In the genomic region with DNA sequence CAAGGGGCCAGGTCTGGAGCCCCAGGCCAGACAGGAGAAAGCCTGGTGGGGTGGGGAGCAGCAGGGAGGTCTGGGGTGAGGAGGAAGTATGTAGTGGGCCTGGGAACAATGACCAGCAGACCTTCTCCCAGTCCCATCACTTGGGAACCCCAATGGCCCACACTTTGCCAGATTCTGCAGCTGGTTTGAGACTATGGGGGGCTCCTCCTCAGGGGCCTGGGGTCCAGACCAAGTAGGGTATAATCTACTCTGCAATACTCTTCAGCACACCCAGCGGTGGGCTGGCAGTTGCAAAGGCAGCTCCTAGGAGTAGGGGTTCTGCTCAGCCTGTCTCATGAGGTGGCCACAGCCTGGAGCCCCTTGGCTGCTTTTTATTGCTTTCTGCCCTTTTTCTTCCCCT, we compare ENCODE assay signal across 20 cellular contexts. TPM values are rescaled to one million over a fixed set of nuclear protein-coding genes. Genes with fewer than 3 reads are reported as not detected.
DNase-seq lines count a peak whose midpoint lies in the region; FAIRE-seq and TF ChIP-seq lines count a peak whose summit lies in the region.
"Had no signal": no experiment of that assay in that cellular context is flagged by ENCODE, and none has a peak within 500 bp of the region (broad histone marks: within the 10 kb centered on the region; RNA-seq: fewer than 3 reads in every experiment).

No MANE protein-coding gene starts in this region.

- H3K36me3 ChIP-seq in H1 (ENCODE audit: control insufficient read depth in 2 of 4, insufficient read depth in 4 of 4, low read length in 3 of 4) = no peaks in the 10 kb centered on the region
- no peaks in the 10 kb centered on the region for H3K36me3 ChIP-seq in spleen
- H3K36me3 ChIP-seq: BLaER1 treated with 17β-estradiol and CSF1 and Interleukin-3, amounts not matched to agents 10 nM and 100 nM had no signal

- H3K27ac ChIP-seq in H1 (ENCODE audit: low read depth, low read length) = no peak overlapping the region
- H3K27ac ChIP-seq in spleen = no peak overlapping the region
- H3K27ac ChIP-seq: BLaER1 treated with 17β-estradiol and CSF1 and Interleukin-3, amounts not matched to agents 10 nM and 100 nM; GM23248; HL-60 had no signal

- no peaks in the 10 kb centered on the region for H3K79me1 ChIP-seq in H1 (ENCODE audit: low read depth, low read length)

- H3K23ac ChIP-seq in H1 (ENCODE audit: insufficient read length) = no peak overlapping the region

- no peak overlapping the region for H2BK15ac ChIP-seq in H1 (ENCODE audit: low read length)

- no peak overlapping the region for H2AFZ ChIP-seq in H1 (ENCODE audit: low read length)
- H2AFZ ChIP-seq: GM23248 had no signal

- WGBS in H1 (ENCODE audit: extremely low coverage in 1 of 2, insufficient coverage in 1 of 2, insufficient read length in 1 of 2, insufficient replicate concordance in 2 of 2, low coverage in 1 of 2, low lambda C conversion rate in 2 of 2, missing lambda C conversion rate in 1 of 2), 2 experiments = 88% methylated on average over 1 of the region's 1 CpG; no CpG with 5 or more reads in 1 of the 2 experiments
- 78 to 100% (median 87%) methylated on average over 1 of the region's 1 CpG for WGBS in spleen, 5 donors

- CTCF ChIA-PET in H1 (lab: Charles Lee; ENCODE audit: partially characterized antibody) = no interaction called here

- peak overlapping the region; percentile 26 for H4K91ac ChIP-seq in H1 (replicated peaks; ENCODE audit: insufficient read length, low read length)

- H2BK120ac ChIP-seq in H1 (replicated peaks; ENCODE audit: low read depth, low read length) = no peak overlapping the region

- TF ChIP-seq EP300 in H1 (IDR thresholded peaks at IDR 0.05; ENCODE audit: borderline replicate concordance in 1 of 2, low read depth in 2 of 2, low read length in 2 of 2) = no peak

- peaks cover 0 to 10% (median 0%) of the 10 kb centered on the region in 4 experiments; a peak in 2 of 7 replicates for H3K27me3 ChIP-seq in H1 (replicated peaks in 1 of 4; ENCODE audit: control insufficient read depth in 3 of 4, extremely low read depth in 1 of 4, insufficient read depth in 3 of 4, low read length in 3 of 4)
- H3K27me3 ChIP-seq in spleen (replicated peaks in 1 of 7) = peaks cover 0 to 59% (median 0%) of the 10 kb centered on the region in 7 donors
- H3K27me3 ChIP-seq: BLaER1 treated with 17β-estradiol and CSF1 and Interleukin-3, amounts not matched to agents 10 nM and 100 nM had no signal

- TF ChIP-seq POLR2A in H1 (IDR thresholded peaks at IDR 0.05; ENCODE audit: control extremely low read depth in 1 of 2, low read depth in 2 of 2, low read length in 2 of 2) (no peak), spleen (IDR thresholded peaks at IDR 0.05) (no peak)

- H2AK5ac ChIP-seq in H1 (ENCODE audit: low read depth, low read length) = no peak overlapping the region

- DNase-seq in activated CD8-positive, alpha-beta memory T cell treated with anti-CD3 and anti-CD28 coated beads for 24 hours = peak; percentile 33
- DNase-seq in activated CD8-positive, alpha-beta memory T cell treated with anti-CD3 and anti-CD28 coated beads, Interleukin-2, amount 50 U/mL, for 48 hours = no peak
- DNase-seq in D341Med (ENCODE audit: low spot score) = peak; percentile 5
- DNase-seq in H1 (ENCODE audit: low read depth in 1 of 2, low spot score in 2 of 2) = no peak
- peak; percentile 53 for DNase-seq in spleen
- DNase-seq in COR-L47 (lab: John Stamatoyannopoulos, UW) = no peak
- no peak for DNase-seq in globus pallidus (ENCODE audit: low spot score)
- DNase-seq: 8988T; Caco-2; CD8-positive, alpha-beta T cell; DMS153; DMS79; GDM1; GM23248; HCEC 1CT had no signal

- H2BK12ac ChIP-seq in H1 (ENCODE audit: low read depth, low read length) = no peak overlapping the region

- TF ChIP-seq CTCF in H1 (IDR thresholded peaks at IDR 0.05; ENCODE audit: control extremely low read depth in 1 of 3, insufficient read depth in 1 of 3, low read depth in 1 of 3, low read length in 3 of 3) (no peak), spleen (IDR thresholded peaks at IDR 0.05 in 8 of 11, conservative IDR thresholded peaks at IDR 0.05 in 3 of 11) (no peak)

- peaks cover 0 to 2% of the 10 kb centered on the region in 2 experiments for H4K20me1 ChIP-seq in H1 (replicated peaks in 1 of 2; ENCODE audit: control insufficient read depth in 1 of 2, insufficient read depth in 2 of 2, low read length in 2 of 2)
- H4K20me1 ChIP-seq: BLaER1 treated with 17β-estradiol and CSF1 and Interleukin-3, amounts not matched to agents 10 nM and 100 nM had no signal

- H3K79me2 ChIP-seq in H1 (ENCODE audit: control insufficient read depth in 1 of 2, insufficient read depth in 2 of 2, low read length in 2 of 2) = no peaks in the 10 kb centered on the region

- peaks cover 8% of the 10 kb centered on the region; the same call in 1 of the 2 replicates for H3K23me2 ChIP-seq in H1 (ENCODE audit: low read depth, low read length)

- POLR2A ChIA-PET in H1 (lab: Charles Lee; ENCODE audit: partially characterized antibody) = no interaction called here

- no peak overlapping the region for H3K9ac ChIP-seq in H1 (replicated peaks in 1 of 4; ENCODE audit: extremely low read depth in 1 of 4, low read depth in 3 of 4, low read length in 3 of 4)
- H3K9ac ChIP-seq: BLaER1 treated with 17β-estradiol and CSF1 and Interleukin-3, amounts not matched to agents 10 nM and 100 nM; GM23248 had no signal

- no peak overlapping the region; the same call in 1 of the 2 replicates for H4K8ac ChIP-seq in H1 (ENCODE audit: extremely low read depth, insufficient read depth, low read length)

- no peak overlapping the region for H3K4me2 ChIP-seq in H1 (ENCODE audit: insufficient read depth in 1 of 2, low read depth in 2 of 2, low read length in 2 of 2)
- H3K4me2 ChIP-seq: BLaER1 treated with 17β-estradiol and CSF1 and Interleukin-3, amounts not matched to agents 10 nM and 100 nM had no signal

- no peak for FAIRE-seq in H1 (lab: Jason Lieb, UNC)
- FAIRE-seq: GM12892, GM18507, H54 had no signal

- no peak overlapping the region for H3K4ac ChIP-seq in H1 (replicated peaks; ENCODE audit: insufficient read length, low read depth, low read length)

- no peaks in the 10 kb centered on the region for H3K9me3 ChIP-seq in H1 (ENCODE audit: insufficient read depth in 2 of 2, low read depth in 1 of 2, low read length in 1 of 2)
- no peaks in the 10 kb centered on the region for H3K9me3 ChIP-seq in spleen
- H3K9me3 ChIP-seq: BLaER1 treated with 17β-estradiol and CSF1 and Interleukin-3, amounts not matched to agents 10 nM and 100 nM; Caco-2 had no signal

- H3K14ac ChIP-seq in H1 (ENCODE audit: insufficient read length) = no peak overlapping the region

- H2BK5ac ChIP-seq in H1 (ENCODE audit: low read depth, low read length) = no peak overlapping the region

- no peak for TF ChIP-seq RAD21 in H1 (IDR thresholded peaks at IDR 0.05 in 1 of 2, conservative IDR thresholded peaks at IDR 0.05 in 1 of 2; ENCODE audit: low read depth in 2 of 2, low read length in 2 of 2)

- H2BK20ac ChIP-seq in H1 (ENCODE audit: low read length) = no peak overlapping the region

- H3K4me3 ChIP-seq in H1 (ENCODE audit: extremely low read depth in 1 of 4, insufficient read depth in 2 of 4, low read depth in 3 of 4, low read length in 4 of 4) (no peak overlapping the region), spleen (no peak overlapping the region)
- H3K4me3 ChIP-seq: BLaER1 treated with 17β-estradiol and CSF1 and Interleukin-3, amounts not matched to agents 10 nM and 100 nM; GM23248 had no signal

- intact Hi-C loops in spleen (cut with DNase I; ENCODE audit: low total_unique reads) = no loop called here

- no peaks in the 10 kb centered on the region; a peak in 2 of 7 replicates for H3K4me1 ChIP-seq in H1 (replicated peaks in 1 of 4; ENCODE audit: control insufficient read depth in 3 of 4, insufficient read depth in 4 of 4, low read length in 3 of 4)
- no peaks in the 10 kb centered on the region for H3K4me1 ChIP-seq in spleen
- H3K4me1 ChIP-seq: BLaER1 treated with 17β-estradiol and CSF1 and Interleukin-3, amounts not matched to agents 10 nM and 100 nM; Caco-2 had no signal

- H3K56ac ChIP-seq in H1 (replicated peaks; ENCODE audit: insufficient read length, low read depth, low read length) = no peak overlapping the region

- H4K5ac ChIP-seq in H1 (ENCODE audit: insufficient read length, low read depth, low read length) = no peak overlapping the region

- no peak overlapping the region for H3K18ac ChIP-seq in H1 (ENCODE audit: extremely low read depth, low read length)

RNA-seq across cellular contexts. Expression of gene NPEPL1, which starts 52.8 kb away (rescaled TPM):
- 26.7 and 26.8 TPM in 2 replicates for total RNA-seq in H1 (2021; fragmentation: NEBNext Ultra II Directional; extraction: Animal tissue kit (Norgen Biotek cat#: 25700))
- polyA plus RNA-seq in H1 (2011; rRNA removed) (12.4 and 26.3 TPM in 2 replicates), spleen (10 to 100 TPM; 19.3 to 56.7 (median 50.6) TPM)
- polyA plus RNA-seq in H1 (2011; cell fraction: cytosol; rRNA removed) = 20.2 TPM
- 166 TPM for polyA plus RNA-seq in H1 (2011; cell fraction: nucleus; rRNA removed)
- 30.4 to 43.7 TPM (median 40.6 TPM) in 4 replicates for polyA plus RNA-seq in H1 (2012, experiment 1 of 2)
- 20.7 TPM for polyA plus RNA-seq in H1 (2012, experiment 2 of 2)
- 16.9 TPM for polyA plus RNA-seq in H1 (2013, experiment 1 of 2)
- polyA plus RNA-seq in H1 (2013, experiment 2 of 2) = 14.3 TPM
- polyA minus RNA-seq in H1 (2011; rRNA and poly(A)+ RNA removed) = 7.0 and 9.4 TPM in 2 replicates
- 9.7 TPM for polyA minus RNA-seq in H1 (2011; cell fraction: cytosol; rRNA and poly(A)+ RNA removed)
- 37.9 TPM for polyA minus RNA-seq in H1 (2011; cell fraction: nucleus; rRNA and poly(A)+ RNA removed)
- total RNA-seq in spleen = 10 to 100 TPM; 31.7 to 61.7 (median 56.4) TPM

Comparison
In these comparisons a context has a peak if more than half of its experiments do, and no peak if none do; other contexts are left out.
1. DNase-seq: peak in activated CD8-positive, alpha-beta memory T cell treated with anti-CD3 and anti-CD28 coated beads for 24 hours (single experiment), D341Med (single experiment) and spleen (single experiment); none in activated CD8-positive, alpha-beta memory T cell treated with anti-CD3 and anti-CD28 coated beads, Interleukin-2, amount 50 U/mL, for 48 hours (single experiment), H1 (0 of 2), COR-L47 (single experiment) and globus pallidus (single experiment).